ENCODE assay signal across 1 cellular context in genomic region chr1:8118031-8118451, GRCh38.
TF ChIP-seq lines count a peak whose summit lies in the region.

No MANE protein-coding gene starts in this region.

TF ChIP-seq in HepG2, 621 proteins besides CTCF, POLR2A, EP300 and RAD21 (continued from another document):
- TF ChIP-seq PREB (CRISPR knock-in tag; IDR thresholded peaks at IDR 0.05) (no peak), ZNF564 (CRISPR knock-in tag; IDR thresholded peaks at IDR 0.05) (no peak), TAF1 (CRISPR knock-in tag; IDR thresholded peaks at IDR 0.05) (no peak), NFKBIZ (CRISPR knock-in tag; IDR thresholded peaks at IDR 0.05) (0 out of 2 replicates have a peak, but pooled peaks have one; percentile 26), FOSL2 (CRISPR knock-in tag; IDR thresholded peaks at IDR 0.05) (0 out of 2 replicates have a peak, but pooled peaks have one; percentile 30), ZNF501 (CRISPR knock-in tag; IDR thresholded peaks at IDR 0.05) (0 out of 2 replicates have a peak, but pooled peaks have one; percentile 6)
